Comparison of ENCODE assay signal across 15 cellular contexts in genomic region chr12:110370732-110371141, GRCh38. TPM values are rescaled to one million over a fixed set of nuclear protein-coding genes. Genes with fewer than 3 reads are reported as not detected.
DNase-seq lines count a peak whose midpoint lies in the region; ATAC-seq, FAIRE-seq and TF ChIP-seq lines count a peak whose summit lies in the region.
"Had no signal": no experiment of that assay in that cellular context is flagged by ENCODE, and none has a peak within 500 bp of the region (broad histone marks: within the 10 kb centered on the region; RNA-seq: fewer than 3 reads in every experiment).

No MANE protein-coding gene starts in this region.

- DNase-seq in GM13976 (ENCODE audit: low spot score) (peak; percentile 54), HPDE6-E6E7 (ENCODE audit: extremely low spot score) (peak; percentile 99), bronchial epithelial cell (ENCODE audit: low read depth) (peak; percentile 97), spleen (peak; percentile 73), NCI-H1092 treated with DMSO at 0.1 percent for 48 hours (lab: John Stamatoyannopoulos, UW) (no peak), inferior parietal cortex (ENCODE audit: extremely low spot score) (no peak), uterus (no peak)
- DNase-seq: activated CD4-positive, alpha-beta T cell treated with anti-CD3 and anti-CD28 coated beads for 1 hour; activated T-cell treated with anti-CD3 and anti-CD28 coated beads, Interleukin-2, amount 50 U/mL, for 72 hours; COR-L47; gastrocnemius medialis; left cardiac atrium; nephron progenitor cell had no signal

- TF ChIP-seq POLR2A in spleen (IDR thresholded peaks at IDR 0.05) = no peak
- no peak for TF ChIP-seq POLR2A in uterus (IDR thresholded peaks at IDR 0.05)

- no peak overlapping the region for H3K4me3 ChIP-seq in bronchial epithelial cell (ENCODE audit: low read depth, low read length)
- no peak overlapping the region for H3K4me3 ChIP-seq in spleen
- H3K4me3 ChIP-seq in uterus = no peak overlapping the region
- H3K4me3 ChIP-seq: gastrocnemius medialis had no signal

- H3K9me3 ChIP-seq in spleen (no peaks in the 10 kb centered on the region), uterus (no peaks in the 10 kb centered on the region)
- H3K9me3 ChIP-seq: gastrocnemius medialis had no signal

- FAIRE-seq in bronchial epithelial cell (lab: Jason Lieb, UNC) = no peak
- FAIRE-seq: H54 had no signal

- TF ChIP-seq CTCF in GM13976 (IDR thresholded peaks at IDR 0.05; ENCODE audit: borderline replicate concordance, control extremely low read depth, extremely low read depth, insufficient read depth, missing control alignments) (no peak), bronchial epithelial cell (IDR thresholded peaks at IDR 0.05; ENCODE audit: insufficient read depth, low read length, severe bottlenecking) (no peak), spleen (IDR thresholded peaks at IDR 0.05 in 8 of 11, conservative IDR thresholded peaks at IDR 0.05 in 3 of 11) (no peak), uterus (IDR thresholded peaks at IDR 0.05) (no peak)

- no peak for ATAC-seq in GM21723 (IDR thresholded peaks at IDR 0.05; ENCODE audit: unreplicated experiment)
- ATAC-seq: activated T-cell treated with anti-CD3 and anti-CD28 coated beads, Interleukin-2, amount 50 U/mL, for 72 hours; gastrocnemius medialis had no signal

- peaks cover 9% of the 10 kb centered on the region for H3K36me3 ChIP-seq in bronchial epithelial cell (ENCODE audit: control insufficient read depth, insufficient read depth, low read length)
- H3K36me3 ChIP-seq in spleen = peaks cover 0 to 60% (median 42%) of the 10 kb centered on the region in 6 donors
- no peaks in the 10 kb centered on the region for H3K36me3 ChIP-seq in uterus

- H3K27ac ChIP-seq in spleen (peak overlapping the region in 2 of 8 donors; percentile 49 to 50), uterus (no peak overlapping the region)
- H3K27ac ChIP-seq: gastrocnemius medialis had no signal

- H3K27me3 ChIP-seq in bronchial epithelial cell (ENCODE audit: control insufficient read depth, insufficient read depth, low read length) (no peaks in the 10 kb centered on the region), spleen (replicated peaks in 1 of 7) (no peaks in the 10 kb centered on the region), uterus (no peaks in the 10 kb centered on the region)
- H3K27me3 ChIP-seq: gastrocnemius medialis had no signal

- H3K4me1 ChIP-seq in spleen (peaks cover 0 to 52% (median 17%) of the 10 kb centered on the region in 6 donors), uterus (peaks cover 0 to 13% of the 10 kb centered on the region in 2 donors)

- intact Hi-C loops in spleen (cut with DNase I; ENCODE audit: low total_unique reads) (no loop called here), uterus (cut with DNase I; ENCODE audit: low total_unique reads) (no loop called here)

- WGBS in spleen, 5 donors = 47 to 84% (median 78%) methylated on average over 5 to 13 of the region's 13 CpGs

- in situ Hi-C loops in GM13976 (cut with MboI; ENCODE audit: low sequenced_read_pairs, unreplicated experiment) = no loop called here

RNA-seq across cellular contexts. Expression of gene ANAPC7, which starts 32.8 kb away (rescaled TPM):
- 36.1 and 44.4 TPM in 2 replicates for total RNA-seq in bronchial epithelial cell
- 10 to 100 TPM; 40.9 to 78.0 (median 53.9) TPM for total RNA-seq in spleen
- 10 to 100 TPM; 32.2 to 51.3 (median 42.4) TPM for polyA plus RNA-seq in spleen
- 10 to 100 TPM; 40.0 to 68.1 (median 63.5) TPM for total RNA-seq in uterus

Comparison
In these comparisons a context has a peak if more than half of its experiments do, and no peak if none do; other contexts are left out.
1. DNase-seq: peak in GM13976 (single experiment), HPDE6-E6E7 (single experiment), bronchial epithelial cell (single experiment) and spleen (single experiment); none in NCI-H1092 treated with DMSO at 0.1 percent for 48 hours (single experiment), inferior parietal cortex (single experiment) and uterus (0 of 2).